31 cellular contexts compared by ENCODE assay signal in the genomic region with DNA sequence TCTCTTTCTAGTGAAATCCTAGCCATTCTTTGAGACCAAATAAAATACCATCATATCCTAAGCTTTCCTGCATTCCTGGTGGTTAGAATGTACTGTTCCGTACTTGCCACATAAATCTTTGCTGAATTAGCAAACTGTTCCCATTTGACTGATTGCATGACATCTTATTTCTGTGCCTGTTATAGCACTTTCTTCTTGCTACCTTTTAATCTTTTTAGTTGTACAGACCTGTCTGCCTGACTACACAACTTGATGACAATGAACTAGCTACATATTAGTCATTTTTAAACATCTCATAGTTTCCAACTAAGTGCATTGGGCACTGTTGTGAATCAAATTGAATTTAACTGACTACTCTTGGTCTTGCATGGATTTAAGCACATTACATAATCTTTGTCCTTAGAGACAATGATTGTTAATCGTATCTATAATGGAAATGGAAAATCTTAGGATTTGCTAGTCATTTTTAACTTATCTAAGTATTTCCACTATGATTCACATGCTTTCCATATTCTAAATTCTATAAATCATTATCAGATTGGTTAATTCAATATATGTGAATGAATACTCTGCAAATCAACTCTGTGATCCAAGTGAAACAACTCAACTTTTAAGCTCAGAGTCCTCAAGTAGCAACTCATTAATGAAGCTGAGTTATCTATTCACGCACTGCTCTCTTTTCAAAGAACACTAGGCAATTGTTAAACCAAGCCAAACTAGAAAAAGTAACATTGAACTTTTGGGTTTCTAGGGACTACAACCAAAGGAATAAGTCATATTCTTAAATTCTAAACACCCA.
DNase-seq lines count a peak whose midpoint lies in the region; ATAC-seq and TF ChIP-seq lines count a peak whose summit lies in the region.
"Had no signal": no experiment of that assay in that cellular context is flagged by ENCODE, and none has a peak within 500 bp of the region (broad histone marks: within the 10 kb centered on the region; RNA-seq: fewer than 3 reads in every experiment).

No MANE protein-coding gene starts in this region.

- no peaks in the 10 kb centered on the region for H4K20me1 ChIP-seq in mammary epithelial cell (ENCODE audit: insufficient read depth, low read length)

- no peak overlapping the region for H3K4me2 ChIP-seq in mammary epithelial cell (ENCODE audit: insufficient read depth, low read depth, low read length)
- H3K4me2 ChIP-seq: neural progenitor cell, smooth muscle cell had no signal

- no peaks in the 10 kb centered on the region for H3K9me3 ChIP-seq in mammary epithelial cell (replicated peaks; ENCODE audit: insufficient read depth, low read length)
- H3K9me3 ChIP-seq in RWPE2 (ENCODE audit: severe bottlenecking) = no peaks in the 10 kb centered on the region
- H3K9me3 ChIP-seq: colonic mucosa, heart right ventricle, pancreas had no signal

- H3K27me3 Mint-ChIP-seq in MCF 10A (ENCODE audit: insufficient read depth, unreplicated experiment) (no peaks in the 10 kb centered on the region), nephron progenitor cell (ENCODE audit: low read depth, poor library complexity) (peaks cover 12% of the 10 kb centered on the region)
- H3K27me3 Mint-ChIP-seq: activated naive CD8-positive, alpha-beta T cell; stimulated activated naive CD8-positive, alpha-beta T cell treated with anti-CD3 and anti-CD28 coated beads, Interleukin-15, Interleukin-2, amounts not matched to agents 100 ng/mL and 50 ng/mL, for 24 hours had no signal

- H3K4me3 Mint-ChIP-seq in MCF 10A (ENCODE audit: unreplicated experiment) (no peak overlapping the region), nephron progenitor cell (no peak overlapping the region)
- H3K4me3 Mint-ChIP-seq: activated naive CD8-positive, alpha-beta T cell; CD4-positive, CD25-positive, alpha-beta regulatory T cell; H9; neural progenitor cell; stimulated activated naive CD8-positive, alpha-beta T cell treated with anti-CD3 and anti-CD28 coated beads, Interleukin-15, Interleukin-2, amounts not matched to agents 100 ng/mL and 50 ng/mL, for 24 hours had no signal

- H3K4me1 ChIP-seq in mammary epithelial cell (ENCODE audit: insufficient read depth, low read length) (peaks cover 23% of the 10 kb centered on the region), RWPE2 (ENCODE audit: insufficient read depth, poor library complexity, severe bottlenecking) (peaks cover 14% of the 10 kb centered on the region)
- H3K4me1 ChIP-seq: neural progenitor cell had no signal

- 83% methylated on average over 3 of the region's 3 CpGs for WGBS in mammary epithelial cell (ENCODE audit: low coverage, missing lambda C conversion rate)

- H3K27me3 ChIP-seq in mammary epithelial cell (ENCODE audit: insufficient read depth, low read length) = no peaks in the 10 kb centered on the region
- no peaks in the 10 kb centered on the region for H3K27me3 ChIP-seq in RWPE2 (ENCODE audit: insufficient read depth, poor library complexity, severe bottlenecking)
- H3K27me3 ChIP-seq: cardiac muscle cell, colonic mucosa, heart right ventricle, neural progenitor cell, pancreas had no signal

- H3K9me3 Mint-ChIP-seq in MCF 10A (ENCODE audit: unreplicated experiment) = peaks cover 7% of the 10 kb centered on the region
- H3K9me3 Mint-ChIP-seq in nephron progenitor cell = no peaks in the 10 kb centered on the region
- H3K9me3 Mint-ChIP-seq: H9; neural progenitor cell; stimulated activated naive CD8-positive, alpha-beta T cell treated with anti-CD3 and anti-CD28 coated beads, Interleukin-15, Interleukin-2, amounts not matched to agents 100 ng/mL and 50 ng/mL, for 24 hours had no signal

- H3K27ac Mint-ChIP-seq in MCF 10A (ENCODE audit: low read depth, unreplicated experiment) (no peak overlapping the region), nephron progenitor cell (no peak overlapping the region)
- H3K27ac Mint-ChIP-seq: activated naive CD8-positive, alpha-beta T cell; CD4-positive, CD25-positive, alpha-beta regulatory T cell; H9; neural progenitor cell; stimulated activated naive CD8-positive, alpha-beta T cell treated with anti-CD3 and anti-CD28 coated beads, Interleukin-15, Interleukin-2, amounts not matched to agents 100 ng/mL and 50 ng/mL, for 24 hours had no signal

- POLR2A ChIA-PET in MCF 10A (lab: Yijun Ruan, JAX) = interaction anchor here (0.6 to 4.2 kb wide), 14 partner anchors 11 to 695 kb away, joined by 3 to 19 read pairs (median 4); no protein-coding TSS in a partner anchor

- BruUV-seq in mammary epithelial cell (replicated peaks; lab: Mats Ljungman, UMichigan) (no TSS peak), MCF 10A (replicated peaks; lab: Mats Ljungman, UMichigan) (no TSS peak)

- in situ Hi-C loops in mammary epithelial cell (cut with MboI; ENCODE audit: low sequenced_read_pairs in 2 of 2) = no loop called here

- intact Hi-C loops in mammary epithelial cell (cut with micrococcal nuclease) (no loop called here), MCF 10A (cut with micrococcal nuclease) (no loop called here), posterior cingulate gyrus (cut with DNase I) (no loop called here)

- H3K79me2 ChIP-seq in mammary epithelial cell (ENCODE audit: insufficient read depth, low read length) = no peaks in the 10 kb centered on the region

- no peak overlapping the region for H2AFZ ChIP-seq in mammary epithelial cell (ENCODE audit: low read depth, low read length)
- H2AFZ ChIP-seq: neural progenitor cell had no signal

- H3K36me3 Mint-ChIP-seq in MCF 10A (ENCODE audit: insufficient read depth, unreplicated experiment) (no peaks in the 10 kb centered on the region), nephron progenitor cell (ENCODE audit: low read depth) (no peaks in the 10 kb centered on the region)
- H3K36me3 Mint-ChIP-seq: activated naive CD8-positive, alpha-beta T cell; CD4-positive, CD25-positive, alpha-beta regulatory T cell; neural progenitor cell had no signal

- H3K36me3 ChIP-seq in mammary epithelial cell (ENCODE audit: insufficient read depth, low read length) (no peaks in the 10 kb centered on the region), RWPE2 (ENCODE audit: low read depth) (no peaks in the 10 kb centered on the region)
- H3K36me3 ChIP-seq: cardiac muscle cell, colonic mucosa, heart right ventricle, neural progenitor cell, pancreas had no signal

- CTCF ChIA-PET in mammary epithelial cell (lab: Charles Lee; ENCODE audit: low non-redundant PET) (no interaction called here), MCF 10A (lab: Yijun Ruan, JAX) (interaction anchor here (0.6 to 1.6 kb wide), 3 partner anchors 64 to 109 kb away, joined by 3 to 5 read pairs (median 3); no protein-coding TSS in a partner anchor)

- H3K4me1 Mint-ChIP-seq in MCF 10A (ENCODE audit: insufficient read depth, unreplicated experiment) (peaks cover 39% of the 10 kb centered on the region), nephron progenitor cell (no peaks in the 10 kb centered on the region)
- H3K4me1 Mint-ChIP-seq: H9, neural progenitor cell had no signal

- DNase-seq in mammary epithelial cell (peak; percentile 75), MCF 10A (ENCODE audit: unreplicated experiment) (no peak), RWPE2 (ENCODE audit: low spot score) (no peak), fibroblast of villous mesenchyme (ENCODE audit: low read depth) (peak; percentile 19), renal cortical epithelial cell (ENCODE audit: low read depth) (peak; percentile 79), posterior cingulate gyrus (no peak), GF-D8 (lab: John Stamatoyannopoulos, UW) (no peak), nephron progenitor cell (no peak)
- DNase-seq: activated CD4-positive, alpha-beta T cell treated with anti-CD3 and anti-CD28 coated beads for 48 hours; activated effector memory CD4-positive, alpha-beta T cell treated with Interleukin-2 at 50 U/mL for 16 hours; AML-193; anterior cingulate cortex; CD4-positive, CD25-positive, alpha-beta regulatory T cell; colonic mucosa; effector CD8-positive, alpha-beta T cell; erythroblast; foreskin fibroblast; H9; heart right ventricle; Karpas-422; NCI-H1694 treated with DMSO at 0.1 percent for 48 hours; NCI-H446; NCI-H748 treated with DMSO at 0.1 percent for 48 hours; pancreas; SIG-M5; T-helper 9 cell had no signal

- peak overlapping the region; percentile 17 for H3K27ac ChIP-seq in mammary epithelial cell (ENCODE audit: insufficient read depth, low read depth, low read length)
- H3K27ac ChIP-seq in RWPE2 (ENCODE audit: poor library complexity, severe bottlenecking) = peak overlapping the region; percentile 48
- H3K27ac ChIP-seq: cardiac muscle cell, colonic mucosa, heart right ventricle, neural progenitor cell, pancreas had no signal

- no peak overlapping the region for H3K4me3 ChIP-seq in mammary epithelial cell (replicated peaks in 1 of 3; ENCODE audit: insufficient read depth in 1 of 3, low read depth in 2 of 3, low read length in 3 of 3)
- no peak overlapping the region for H3K4me3 ChIP-seq in RWPE2 (ENCODE audit: severe bottlenecking)
- no peak overlapping the region for H3K4me3 ChIP-seq in fibroblast of villous mesenchyme (ENCODE audit: low read depth, low read length)
- H3K4me3 ChIP-seq: cardiac muscle cell, colonic mucosa, heart right ventricle, neural progenitor cell, pancreas, smooth muscle cell had no signal

- ATAC-seq in RWPE2 (ENCODE audit: low read depth) = peak; percentile 50; the same call in 2 of the 3 replicates
- ATAC-seq: heart right ventricle had no signal

- dilution Hi-C loops in mammary epithelial cell (cut with HindIII; ENCODE audit: low sequenced_read_pairs) = no loop called here

- no peak overlapping the region for H3K9ac ChIP-seq in mammary epithelial cell (ENCODE audit: insufficient read depth, low read length)
- H3K9ac ChIP-seq: neural progenitor cell had no signal

- TF ChIP-seq CTCF in mammary epithelial cell (conservative IDR thresholded peaks at IDR 0.05 in 1 of 2, IDR thresholded peaks at IDR 0.05 in 1 of 2; ENCODE audit: extremely low read depth in 1 of 2, insufficient read depth in 1 of 2, low read depth in 1 of 2, low read length in 2 of 2) (no peak), MCF 10A (IDR thresholded peaks at IDR 0.05; ENCODE audit: unreplicated experiment) (no peak), RWPE2 (IDR thresholded peaks at IDR 0.05; ENCODE audit: poor library complexity, severe bottlenecking) (no peak), fibroblast of villous mesenchyme (IDR thresholded peaks at IDR 0.05; ENCODE audit: insufficient read depth, low read depth, low read length) (no peak), nephron progenitor cell (IDR thresholded peaks at IDR 0.05) (no peak)

Comparison
In these comparisons a context has a peak if more than half of its experiments do, and no peak if none do; other contexts are left out.
1. DNase-seq: peak in mammary epithelial cell (single experiment), fibroblast of villous mesenchyme (single experiment) and renal cortical epithelial cell (single experiment); none in MCF 10A (single experiment), RWPE2 (single experiment), posterior cingulate gyrus (0 of 10), GF-D8 (single experiment) and nephron progenitor cell (single experiment).